Comparison of ENCODE assay signal across 15 cellular contexts in the genomic region with DNA sequence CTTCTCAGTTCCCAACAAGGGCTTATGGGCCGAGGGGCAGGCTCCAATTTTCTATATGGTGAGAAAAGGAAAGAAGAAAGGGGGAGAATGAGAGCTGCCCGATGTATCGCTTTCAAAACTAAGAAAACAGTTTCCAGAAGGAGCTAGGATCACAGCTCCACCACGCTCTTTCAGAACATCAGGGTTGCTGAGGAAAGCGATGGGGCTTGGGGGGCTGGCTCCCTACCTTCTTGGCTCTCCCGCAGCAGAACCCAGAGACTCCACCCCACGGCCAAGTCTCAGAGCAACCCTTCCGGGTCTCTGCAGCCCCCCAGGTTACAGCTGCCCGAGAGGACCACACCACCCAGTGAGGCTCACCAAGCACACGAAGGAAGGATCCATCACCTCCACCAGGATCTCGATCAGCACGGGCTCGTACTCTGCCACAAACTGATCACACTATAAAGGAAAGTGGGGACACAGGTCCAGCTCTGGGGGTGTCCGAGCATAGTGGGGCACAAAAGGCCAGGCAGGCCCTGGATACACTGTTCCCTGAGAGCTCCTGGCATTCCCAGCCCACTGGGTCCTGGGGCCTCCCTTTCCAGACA.
"Had no signal": no experiment of that assay in that cellular context is flagged by ENCODE, and none has a peak within 500 bp of the region (broad histone marks: within the 10 kb centered on the region; RNA-seq: fewer than 3 reads in every experiment).

No MANE protein-coding gene starts in this region.

- ATAC-seq: stimulated activated naive CD8-positive, alpha-beta T cell treated with anti-CD3 and anti-CD28 coated beads, Interleukin-15, Interleukin-2, amounts not matched to agents 100 U/mL and 50 U/mL, for 24 hours had no signal

- H3K27me3 Mint-ChIP-seq: activated B cell treated with CpG ODN at 0.5 μM for 24 hours; activated CD4-positive, alpha-beta T cell treated with anti-CD3 and anti-CD28 coated beads, Interleukin-2, amount 10 ng/mL, durations not matched to agents 24 days and 14 days; activated naive CD4-positive, alpha-beta T cell treated with anti-CD3 and anti-CD28 coated beads, Interleukin-2, amount 50 U/mL, for 24 hours; naive B cell had no signal

- H3K9me3 ChIP-seq: breast epithelium, thyroid gland had no signal

- H3K27me3 ChIP-seq: breast epithelium, thyroid gland had no signal

- H3K4me1 Mint-ChIP-seq: activated B cell treated with CpG ODN at 0.5 μM for 24 hours; activated naive CD4-positive, alpha-beta T cell treated with anti-CD3 and anti-CD28 coated beads, Interleukin-2, amount 50 U/mL, for 24 hours had no signal

- H3K27ac ChIP-seq: thyroid gland had no signal

- DNase-seq: activated B cell treated with CpG ODN at 0.5 μM for 24 hours; activated CD4-positive, alpha-beta T cell treated with anti-CD3 and anti-CD28 coated beads, Interleukin-2, amount 10 ng/mL, durations not matched to agents 24 days and 14 days; activated T-cell treated with anti-CD3 and anti-CD28 coated beads for 4 hours; foreskin melanocyte; kidney; naive B cell; occipital lobe; stimulated activated CD4-positive, alpha-beta T cell treated with anti-CD3 and anti-CD28 coated beads, Interleukin-2, amount 100 ng/mL, for 48 hours; stimulated activated CD8-positive, alpha-beta memory T cell treated with anti-CD3 and anti-CD28 coated beads, Interleukin-4, amount 100 ng/mL, for 48 hours; stimulated activated naive CD8-positive, alpha-beta T cell treated with anti-CD3 and anti-CD28 coated beads, Interleukin-15, Interleukin-2, amounts not matched to agents 100 U/mL and 50 U/mL, for 24 hours; thyroid gland had no signal

- H3K4me3 ChIP-seq: breast epithelium, lung, thyroid gland had no signal

- H3K4me3 Mint-ChIP-seq: activated B cell treated with CpG ODN at 0.5 μM for 24 hours; activated CD4-positive, alpha-beta T cell treated with anti-CD3 and anti-CD28 coated beads, Interleukin-2, amount 10 ng/mL, durations not matched to agents 24 days and 14 days; activated naive CD4-positive, alpha-beta T cell treated with anti-CD3 and anti-CD28 coated beads, Interleukin-2, amount 50 U/mL, for 24 hours; naive B cell; T-helper 1 cell treated with Interleukin-12 subunit alpha and Interleukin-12 subunit beta and Interleukin-4 antibody, amounts not matched to agents 30 μg/mL and 1 μg/mL, for 36 hours had no signal

- H3K27ac Mint-ChIP-seq: activated B cell treated with CpG ODN at 0.5 μM for 24 hours; activated CD4-positive, alpha-beta T cell treated with anti-CD3 and anti-CD28 coated beads, Interleukin-2, amount 10 ng/mL, durations not matched to agents 24 days and 14 days; activated naive CD4-positive, alpha-beta T cell treated with anti-CD3 and anti-CD28 coated beads, Interleukin-2, amount 50 U/mL, for 24 hours; T-helper 1 cell treated with Interleukin-12 subunit alpha and Interleukin-12 subunit beta and Interleukin-4 antibody, amounts not matched to agents 30 μg/mL and 1 μg/mL, for 36 hours had no signal

- H3K4me1 ChIP-seq: breast epithelium, thyroid gland had no signal

- H3K9me3 Mint-ChIP-seq: activated B cell treated with CpG ODN at 0.5 μM for 24 hours; activated CD4-positive, alpha-beta T cell treated with anti-CD3 and anti-CD28 coated beads, Interleukin-2, amount 10 ng/mL, durations not matched to agents 24 days and 14 days; activated naive CD4-positive, alpha-beta T cell treated with anti-CD3 and anti-CD28 coated beads, Interleukin-2, amount 50 U/mL, for 24 hours; T-helper 1 cell treated with Interleukin-12 subunit alpha and Interleukin-12 subunit beta and Interleukin-4 antibody, amounts not matched to agents 30 μg/mL and 1 μg/mL, for 36 hours had no signal
